ENCODE assay signal across 17 cellular contexts in genomic region chr11:110474578-110474977, GRCh38.
"Had no signal": no experiment of that assay in that cellular context is flagged by ENCODE, and none has a peak within 500 bp of the region (broad histone marks: within the 10 kb centered on the region; RNA-seq: fewer than 3 reads in every experiment).

No MANE protein-coding gene starts in this region.

- H3K4me3 Mint-ChIP-seq: dendritic cell treated with granulocyte-macrophage colony-stimulating factor and Interleukin-4, amounts not matched to agents 40 ng/mL and 50 ng/mL, for 4 days; naive B cell; nephron had no signal

- H3K27ac Mint-ChIP-seq: dendritic cell treated with granulocyte-macrophage colony-stimulating factor and Interleukin-4, amounts not matched to agents 40 ng/mL and 50 ng/mL, for 4 days had no signal

- DNase-seq: esophagus squamous epithelium; foreskin fibroblast; kidney; left cardiac atrium; mesendoderm; naive B cell; spleen; stimulated activated CD4-positive, alpha-beta T cell treated with anti-CD3 and anti-CD28 coated beads, Interleukin-15, amount 100 ng/mL, for 24 hours; stimulated activated CD4-positive, alpha-beta T cell treated with anti-CD3 and anti-CD28 coated beads, Interleukin-1b, Interleukin-23, amount 100 ng/mL, for 48 hours; stimulated activated CD4-positive, alpha-beta T cell treated with anti-CD3 and anti-CD28 coated beads, Interleukin-4, amount 100 ng/mL, for 24 hours; stimulated activated naive CD4-positive, alpha-beta T cell; trophoblast cell had no signal

- ATAC-seq: sciatic nerve had no signal

- H3K9me3 ChIP-seq: esophagus squamous epithelium, gastroesophageal sphincter, neutrophil, spleen had no signal

- H3K27me3 ChIP-seq: esophagus squamous epithelium, gastroesophageal sphincter, spleen had no signal

- H3K9me3 Mint-ChIP-seq: dendritic cell treated with granulocyte-macrophage colony-stimulating factor and Interleukin-4, amounts not matched to agents 40 ng/mL and 50 ng/mL, for 4 days; naive B cell; nephron had no signal

- H3K27ac ChIP-seq: esophagus squamous epithelium, gastroesophageal sphincter, neutrophil, spleen had no signal

- H3K27me3 Mint-ChIP-seq: dendritic cell treated with granulocyte-macrophage colony-stimulating factor and Interleukin-4, amounts not matched to agents 40 ng/mL and 50 ng/mL, for 4 days; naive B cell had no signal
